Comparison of ENCODE assay signal across 8 cellular contexts in genomic region chr2:64644240-64645013, GRCh38.
DNase-seq lines count a peak whose midpoint lies in the region; ATAC-seq lines count a peak whose summit lies in the region.

No MANE protein-coding gene starts in this region.

- in situ Hi-C loops in T47D (cut with HindIII; ENCODE audit: low pct_unique_long_range_greater_than_20kb, low sequenced_read_pairs): no loop called here

- peak; percentile 59 for ATAC-seq in GM21529 (IDR thresholded peaks at IDR 0.05; ENCODE audit: unreplicated experiment)

- H3K36me3 ChIP-seq in SK-N-MC (ENCODE audit: insufficient read depth, low read length): no peaks in the 10 kb centered on the region

- DNase-seq in ELF-1 (ENCODE audit: low read depth, low spot score): peak; percentile 92
- peak; percentile 88 for DNase-seq in HuH-7 (ENCODE audit: low spot score)
- peak; percentile 59 for DNase-seq in SK-N-MC (ENCODE audit: low read depth, low spot score)
- DNase-seq in T47D (ENCODE audit: low read depth in 1 of 2, low spot score in 1 of 2): peak; percentile 46 to 55
- no peak for DNase-seq in NCI-H524 treated with DMSO at 0.1 percent for 48 hours (lab: John Stamatoyannopoulos, UW)

- no peaks in the 10 kb centered on the region for H3K9me3 ChIP-seq in SK-N-MC (ENCODE audit: low read depth, low read length)
- no peaks in the 10 kb centered on the region for H3K9me3 ChIP-seq in iPS-18c (ENCODE audit: control insufficient read depth, insufficient read depth, low read length)

- H3K27ac ChIP-seq in SK-N-MC (peak overlapping the region; percentile 97), skin epidermis (peak overlapping the region in 20 of 21 experiments; percentile 69 to 93 (median 86))

- peak overlapping the region; percentile 80 for H3K9ac ChIP-seq in SK-N-MC (ENCODE audit: insufficient read length)

- peak overlapping the region; percentile 78 for H3K4me3 ChIP-seq in SK-N-MC
- H3K4me3 ChIP-seq in iPS-18c (ENCODE audit: insufficient read depth, low read depth, low read length): peak overlapping the region; percentile 42
- H3K4me3 ChIP-seq in skin epidermis: peak overlapping the region; percentile 2 to 40 (median 28)

Comparison
In these comparisons a context has a peak if more than half of its experiments do, and no peak if none do; other contexts are left out.
1. H3K4me3 ChIP-seq: peak in every context shown above with its lines; median percentile 78 in SK-N-MC; 42 in iPS-18c; 28 in skin epidermis.